27 cellular contexts compared by ENCODE assay signal in the genomic region with DNA sequence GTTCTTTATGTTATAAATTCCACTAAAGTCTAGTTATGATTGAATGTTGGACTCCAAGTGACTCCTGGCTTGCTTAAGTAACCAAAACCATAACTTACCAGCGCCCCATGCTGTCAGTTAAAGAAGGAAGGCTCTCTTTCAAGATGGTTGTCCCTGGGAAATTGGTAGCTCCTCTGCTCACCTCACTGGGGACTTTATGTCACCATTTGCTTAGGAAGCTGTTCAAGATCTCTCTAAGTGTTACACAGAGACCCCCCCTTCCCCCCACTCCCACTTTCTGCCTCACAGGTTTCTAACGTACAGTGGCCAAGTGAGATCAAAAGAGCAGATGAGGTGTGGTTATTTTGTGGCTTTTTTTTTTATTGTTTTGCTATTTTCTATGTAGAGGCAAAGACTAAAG.
"Had no signal": no experiment of that assay in that cellular context is flagged by ENCODE, and none has a peak within 500 bp of the region (broad histone marks: within the 10 kb centered on the region; RNA-seq: fewer than 3 reads in every experiment).

No MANE protein-coding gene starts in this region.

- H3K4me1 ChIP-seq: sigmoid colon, stomach, suprapubic skin, tibial nerve had no signal

- H3K27ac Mint-ChIP-seq: activated naive CD4-positive, alpha-beta T cell treated with anti-CD3 and anti-CD28 coated beads, Interleukin-2, amount 50 U/mL, for 72 hours; activated T-cell treated with anti-CD3 and anti-CD28 coated beads, Interleukin-2, amount 50 U/mL, for 24 hours; activated T-helper 17 cell treated with anti-CD3 and anti-CD28 coated beads, Interleukin-2, amount 50 U/mL, for 72 hours; immature natural killer cell; naive thymus-derived CD8-positive, alpha-beta T cell; progenitor cell of endocrine pancreas; stimulated activated memory B cell treated with anti-CD40 and anti-IgM and Interleukin-4, amounts not matched to agents 10 μg/mL and 1 μg/mL and 100 μg/mL, for 72 hours had no signal

- H3K4me1 Mint-ChIP-seq: activated T-helper 17 cell treated with anti-CD3 and anti-CD28 coated beads, Interleukin-2, amount 50 U/mL, for 72 hours; central memory CD8-positive, alpha-beta T cell; immature natural killer cell; naive thymus-derived CD8-positive, alpha-beta T cell; stimulated activated memory B cell treated with anti-CD40 and anti-IgM and Interleukin-4, amounts not matched to agents 10 μg/mL and 1 μg/mL and 100 μg/mL, for 72 hours had no signal

- ATAC-seq: activated naive CD4-positive, alpha-beta T cell treated with anti-CD3 and anti-CD28 coated beads, Interleukin-2, amount 50 U/mL, for 72 hours; activated T-helper 17 cell treated with anti-CD3 and anti-CD28 coated beads, Interleukin-2, amount 50 U/mL, for 72 hours; foreskin keratinocyte; left lobe of liver; naive thymus-derived CD8-positive, alpha-beta T cell; stimulated activated memory B cell treated with anti-CD40 and anti-IgM and Interleukin-4, amounts not matched to agents 10 μg/mL and 1 μg/mL and 100 μg/mL, for 72 hours had no signal

- H3K27me3 ChIP-seq: brain microvascular endothelial cell, foreskin keratinocyte, sigmoid colon, stomach, suprapubic skin, tibial nerve had no signal

- H3K4me3 ChIP-seq: lung, sigmoid colon, smooth muscle cell, stomach, suprapubic skin, tibial nerve had no signal

- H3K9me3 Mint-ChIP-seq: activated T-cell treated with anti-CD3 and anti-CD28 coated beads, Interleukin-2, amount 50 U/mL, for 24 hours; mesothelial cell of epicardium; WTC11 had no signal

- H3K27ac ChIP-seq: brain microvascular endothelial cell, foreskin keratinocyte, sigmoid colon, stomach, suprapubic skin, tibial nerve had no signal

- H3K36me3 Mint-ChIP-seq: activated naive CD4-positive, alpha-beta T cell treated with anti-CD3 and anti-CD28 coated beads, Interleukin-2, amount 50 U/mL, for 72 hours; mesothelial cell of epicardium; naive thymus-derived CD8-positive, alpha-beta T cell; stimulated activated memory B cell treated with anti-CD40 and anti-IgM and Interleukin-4, amounts not matched to agents 10 μg/mL and 1 μg/mL and 100 μg/mL, for 72 hours; WTC11 had no signal

- DNase-seq: activated CD8-positive, alpha-beta memory T cell treated with anti-CD3 and anti-CD28 coated beads for 24 hours; activated CD8-positive, alpha-beta memory T cell treated with anti-CD3 and anti-CD28 coated beads, Interleukin-2, amount 50 U/mL, for 4 hours; activated T-cell treated with anti-CD3 and anti-CD28 coated beads, Interleukin-2, amount 50 U/mL, for 24 hours; aorta; brain microvascular endothelial cell; effector memory CD4-positive, alpha-beta T cell; foreskin keratinocyte; immature natural killer cell; naive thymus-derived CD8-positive, alpha-beta T cell; retina; sigmoid colon; stimulated activated CD4-positive, alpha-beta T cell treated with anti-CD3 and anti-CD28 coated beads, Interleukin-15, amount 100 ng/mL, for 24 hours; stomach had no signal

- H3K4me3 Mint-ChIP-seq: activated T-cell treated with anti-CD3 and anti-CD28 coated beads, Interleukin-2, amount 50 U/mL, for 24 hours; activated T-helper 17 cell treated with anti-CD3 and anti-CD28 coated beads, Interleukin-2, amount 50 U/mL, for 72 hours; central memory CD8-positive, alpha-beta T cell; immature natural killer cell; mesothelial cell of epicardium; naive thymus-derived CD8-positive, alpha-beta T cell; stimulated activated memory B cell treated with anti-CD40 and anti-IgM and Interleukin-4, amounts not matched to agents 10 μg/mL and 1 μg/mL and 100 μg/mL, for 72 hours; WTC11 had no signal

- H3K9me3 ChIP-seq: stomach, suprapubic skin, tibial nerve had no signal

- H3K4me2 ChIP-seq: smooth muscle cell had no signal

- H3K27me3 Mint-ChIP-seq: activated T-cell treated with anti-CD3 and anti-CD28 coated beads, Interleukin-2, amount 50 U/mL, for 24 hours; central memory CD8-positive, alpha-beta T cell; naive thymus-derived CD8-positive, alpha-beta T cell; progenitor cell of endocrine pancreas; stimulated activated memory B cell treated with anti-CD40 and anti-IgM and Interleukin-4, amounts not matched to agents 10 μg/mL and 1 μg/mL and 100 μg/mL, for 72 hours had no signal

- H3K36me3 ChIP-seq: brain microvascular endothelial cell, sigmoid colon, stomach, suprapubic skin, tibial nerve had no signal

- FAIRE-seq: colon, urothelium cell line had no signal
